In genomic region chr2:75555701-75556100, GRCh38 we compare ENCODE assay signal across 1 cellular context.
TF ChIP-seq lines count a peak whose summit lies in the region.

No MANE protein-coding gene starts in this region.

TF ChIP-seq in SK-N-SH treated with all-trans-retinoic acid at 6 μM for 48 hours, 23 proteins besides CTCF, POLR2A, EP300 and RAD21 (continued from another document):
- TF ChIP-seq CREB5 (CRISPR knock-in tag; IDR thresholded peaks at IDR 0.05; ENCODE audit: low read depth) (no peak), ZNF70 (CRISPR knock-in tag; IDR thresholded peaks at IDR 0.05) (no peak), ZFP30 (CRISPR knock-in tag; IDR thresholded peaks at IDR 0.05) (no peak), TCF4 (CRISPR knock-in tag; IDR thresholded peaks at IDR 0.05; ENCODE audit: borderline replicate concordance) (no peak)
- TF ChIP-seq, protein P1, sequence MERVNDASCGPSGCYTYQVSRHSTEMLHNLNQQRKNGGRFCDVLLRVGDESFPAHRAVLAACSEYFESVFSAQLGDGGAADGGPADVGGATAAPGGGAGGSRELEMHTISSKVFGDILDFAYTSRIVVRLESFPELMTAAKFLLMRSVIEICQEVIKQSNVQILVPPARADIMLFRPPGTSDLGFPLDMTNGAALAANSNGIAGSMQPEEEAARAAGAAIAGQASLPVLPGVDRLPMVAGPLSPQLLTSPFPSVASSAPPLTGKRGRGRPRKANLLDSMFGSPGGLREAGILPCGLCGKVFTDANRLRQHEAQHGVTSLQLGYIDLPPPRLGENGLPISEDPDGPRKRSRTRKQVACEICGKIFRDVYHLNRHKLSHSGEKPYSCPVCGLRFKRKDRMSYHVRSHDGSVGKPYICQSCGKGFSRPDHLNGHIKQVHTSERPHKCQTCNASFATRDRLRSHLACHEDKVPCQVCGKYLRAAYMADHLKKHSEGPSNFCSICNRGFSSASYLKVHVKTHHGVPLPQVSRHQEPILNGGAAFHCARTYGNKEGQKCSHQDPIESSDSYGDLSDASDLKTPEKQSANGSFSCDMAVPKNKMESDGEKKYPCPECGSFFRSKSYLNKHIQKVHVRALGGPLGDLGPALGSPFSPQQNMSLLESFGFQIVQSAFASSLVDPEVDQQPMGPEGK (CRISPR knock-in tag; IDR thresholded peaks at IDR 0.05; ENCODE audit: borderline replicate concordance), result no peak
